1 cellular context compared by ENCODE assay signal in the genomic region with DNA sequence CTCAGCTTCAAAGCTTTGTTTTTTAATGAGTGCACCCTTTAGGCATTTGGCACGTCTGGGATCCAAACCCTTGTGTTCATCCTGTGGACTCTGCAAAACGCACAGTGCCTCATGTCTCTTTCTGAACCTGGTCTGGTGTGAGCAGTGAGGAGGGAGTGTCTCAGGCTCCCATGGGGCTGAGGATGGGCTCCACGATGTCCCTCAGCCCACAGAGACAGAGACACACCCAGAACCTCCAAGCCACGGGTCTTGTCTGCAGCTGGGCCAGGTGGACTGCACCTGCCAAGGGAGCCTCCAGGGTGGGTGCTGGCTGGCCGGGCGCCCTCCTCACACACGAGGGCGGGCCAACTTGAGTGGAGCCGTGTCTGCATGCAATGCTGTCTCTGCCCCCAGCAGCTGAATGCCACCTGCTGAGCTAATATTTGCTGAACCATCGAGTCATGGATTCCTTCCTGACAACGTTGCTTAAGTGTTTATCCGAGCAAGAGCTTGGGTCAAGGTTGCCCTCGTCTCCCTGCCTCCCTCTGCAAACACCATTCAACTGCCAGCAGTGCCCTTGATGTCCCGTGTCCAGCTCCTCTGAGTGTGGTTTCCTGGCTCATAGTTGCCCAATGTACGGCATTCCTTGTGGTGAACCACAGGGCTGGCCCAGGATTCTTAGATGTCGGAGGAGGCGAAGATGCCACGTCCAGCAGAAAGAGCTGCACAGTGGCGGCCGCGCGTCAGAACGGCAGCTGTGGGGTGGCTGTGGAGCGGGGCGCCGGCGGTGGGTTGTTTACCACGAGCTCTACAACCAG.
TF ChIP-seq lines count a peak whose summit lies in the region.

No MANE protein-coding gene starts in this region.

TF ChIP-seq in HepG2, 621 proteins besides CTCF, POLR2A, EP300 and RAD21 (continued from another document and continues in another):
- no peak; the same call in 1 of the 2 replicates for TF ChIP-seq SATB2 (CRISPR knock-in tag; IDR thresholded peaks at IDR 0.05)
- TF ChIP-seq ZSCAN31 (CRISPR knock-in tag; IDR thresholded peaks at IDR 0.05; ENCODE audit: low read depth): peak; percentile 91
- TF ChIP-seq, protein P1, sequence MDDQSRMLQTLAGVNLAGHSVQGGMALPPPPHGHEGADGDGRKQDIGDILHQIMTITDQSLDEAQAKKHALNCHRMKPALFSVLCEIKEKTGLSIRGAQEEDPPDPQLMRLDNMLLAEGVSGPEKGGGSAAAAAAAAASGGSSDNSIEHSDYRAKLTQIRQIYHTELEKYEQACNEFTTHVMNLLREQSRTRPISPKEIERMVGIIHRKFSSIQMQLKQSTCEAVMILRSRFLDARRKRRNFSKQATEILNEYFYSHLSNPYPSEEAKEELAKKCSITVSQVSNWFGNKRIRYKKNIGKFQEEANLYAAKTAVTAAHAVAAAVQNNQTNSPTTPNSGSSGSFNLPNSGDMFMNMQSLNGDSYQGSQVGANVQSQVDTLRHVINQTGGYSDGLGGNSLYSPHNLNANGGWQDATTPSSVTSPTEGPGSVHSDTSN (CRISPR knock-in tag; IDR thresholded peaks at IDR 0.05; ENCODE audit: borderline replicate concordance): no peak
- TF ChIP-seq, protein P2, sequence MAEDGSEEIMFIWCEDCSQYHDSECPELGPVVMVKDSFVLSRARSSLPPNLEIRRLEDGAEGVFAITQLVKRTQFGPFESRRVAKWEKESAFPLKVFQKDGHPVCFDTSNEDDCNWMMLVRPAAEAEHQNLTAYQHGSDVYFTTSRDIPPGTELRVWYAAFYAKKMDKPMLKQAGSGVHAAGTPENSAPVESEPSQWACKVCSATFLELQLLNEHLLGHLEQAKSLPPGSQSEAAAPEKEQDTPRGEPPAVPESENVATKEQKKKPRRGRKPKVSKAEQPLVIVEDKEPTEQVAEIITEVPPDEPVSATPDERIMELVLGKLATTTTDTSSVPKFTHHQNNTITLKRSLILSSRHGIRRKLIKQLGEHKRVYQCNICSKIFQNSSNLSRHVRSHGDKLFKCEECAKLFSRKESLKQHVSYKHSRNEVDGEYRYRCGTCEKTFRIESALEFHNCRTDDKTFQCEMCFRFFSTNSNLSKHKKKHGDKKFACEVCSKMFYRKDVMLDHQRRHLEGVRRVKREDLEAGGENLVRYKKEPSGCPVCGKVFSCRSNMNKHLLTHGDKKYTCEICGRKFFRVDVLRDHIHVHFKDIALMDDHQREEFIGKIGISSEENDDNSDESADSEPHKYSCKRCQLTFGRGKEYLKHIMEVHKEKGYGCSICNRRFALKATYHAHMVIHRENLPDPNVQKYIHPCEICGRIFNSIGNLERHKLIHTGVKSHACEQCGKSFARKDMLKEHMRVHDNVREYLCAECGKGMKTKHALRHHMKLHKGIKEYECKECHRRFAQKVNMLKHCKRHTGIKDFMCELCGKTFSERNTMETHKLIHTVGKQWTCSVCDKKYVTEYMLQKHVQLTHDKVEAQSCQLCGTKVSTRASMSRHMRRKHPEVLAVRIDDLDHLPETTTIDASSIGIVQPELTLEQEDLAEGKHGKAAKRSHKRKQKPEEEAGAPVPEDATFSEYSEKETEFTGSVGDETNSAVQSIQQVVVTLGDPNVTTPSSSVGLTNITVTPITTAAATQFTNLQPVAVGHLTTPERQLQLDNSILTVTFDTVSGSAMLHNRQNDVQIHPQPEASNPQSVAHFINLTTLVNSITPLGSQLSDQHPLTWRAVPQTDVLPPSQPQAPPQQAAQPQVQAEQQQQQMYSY (CRISPR knock-in tag; IDR thresholded peaks at IDR 0.05): no peak
- TF ChIP-seq ZHX2 (IDR thresholded peaks at IDR 0.05; ENCODE audit: low read depth): no peak
- TF ChIP-seq ZHX2 (CRISPR knock-in tag; IDR thresholded peaks at IDR 0.05; ENCODE audit: borderline replicate concordance): no peak
- TF ChIP-seq ZMAT3 (CRISPR knock-in tag; conservative IDR thresholded peaks at IDR 0.05): peak; percentile 87; the same call in 1 of the 2 replicates
- TF ChIP-seq ZFP1 (CRISPR knock-in tag; IDR thresholded peaks at IDR 0.05): peak; percentile 75; the same call in 1 of the 2 replicates
- no peak for TF ChIP-seq HOXA9 (CRISPR knock-in tag; IDR thresholded peaks at IDR 0.05; ENCODE audit: borderline replicate concordance)
- no peak for TF ChIP-seq EZH2 (conservative IDR thresholded peaks at IDR 0.05; ENCODE audit: low read depth, low read length)
- TF ChIP-seq, protein P3, sequence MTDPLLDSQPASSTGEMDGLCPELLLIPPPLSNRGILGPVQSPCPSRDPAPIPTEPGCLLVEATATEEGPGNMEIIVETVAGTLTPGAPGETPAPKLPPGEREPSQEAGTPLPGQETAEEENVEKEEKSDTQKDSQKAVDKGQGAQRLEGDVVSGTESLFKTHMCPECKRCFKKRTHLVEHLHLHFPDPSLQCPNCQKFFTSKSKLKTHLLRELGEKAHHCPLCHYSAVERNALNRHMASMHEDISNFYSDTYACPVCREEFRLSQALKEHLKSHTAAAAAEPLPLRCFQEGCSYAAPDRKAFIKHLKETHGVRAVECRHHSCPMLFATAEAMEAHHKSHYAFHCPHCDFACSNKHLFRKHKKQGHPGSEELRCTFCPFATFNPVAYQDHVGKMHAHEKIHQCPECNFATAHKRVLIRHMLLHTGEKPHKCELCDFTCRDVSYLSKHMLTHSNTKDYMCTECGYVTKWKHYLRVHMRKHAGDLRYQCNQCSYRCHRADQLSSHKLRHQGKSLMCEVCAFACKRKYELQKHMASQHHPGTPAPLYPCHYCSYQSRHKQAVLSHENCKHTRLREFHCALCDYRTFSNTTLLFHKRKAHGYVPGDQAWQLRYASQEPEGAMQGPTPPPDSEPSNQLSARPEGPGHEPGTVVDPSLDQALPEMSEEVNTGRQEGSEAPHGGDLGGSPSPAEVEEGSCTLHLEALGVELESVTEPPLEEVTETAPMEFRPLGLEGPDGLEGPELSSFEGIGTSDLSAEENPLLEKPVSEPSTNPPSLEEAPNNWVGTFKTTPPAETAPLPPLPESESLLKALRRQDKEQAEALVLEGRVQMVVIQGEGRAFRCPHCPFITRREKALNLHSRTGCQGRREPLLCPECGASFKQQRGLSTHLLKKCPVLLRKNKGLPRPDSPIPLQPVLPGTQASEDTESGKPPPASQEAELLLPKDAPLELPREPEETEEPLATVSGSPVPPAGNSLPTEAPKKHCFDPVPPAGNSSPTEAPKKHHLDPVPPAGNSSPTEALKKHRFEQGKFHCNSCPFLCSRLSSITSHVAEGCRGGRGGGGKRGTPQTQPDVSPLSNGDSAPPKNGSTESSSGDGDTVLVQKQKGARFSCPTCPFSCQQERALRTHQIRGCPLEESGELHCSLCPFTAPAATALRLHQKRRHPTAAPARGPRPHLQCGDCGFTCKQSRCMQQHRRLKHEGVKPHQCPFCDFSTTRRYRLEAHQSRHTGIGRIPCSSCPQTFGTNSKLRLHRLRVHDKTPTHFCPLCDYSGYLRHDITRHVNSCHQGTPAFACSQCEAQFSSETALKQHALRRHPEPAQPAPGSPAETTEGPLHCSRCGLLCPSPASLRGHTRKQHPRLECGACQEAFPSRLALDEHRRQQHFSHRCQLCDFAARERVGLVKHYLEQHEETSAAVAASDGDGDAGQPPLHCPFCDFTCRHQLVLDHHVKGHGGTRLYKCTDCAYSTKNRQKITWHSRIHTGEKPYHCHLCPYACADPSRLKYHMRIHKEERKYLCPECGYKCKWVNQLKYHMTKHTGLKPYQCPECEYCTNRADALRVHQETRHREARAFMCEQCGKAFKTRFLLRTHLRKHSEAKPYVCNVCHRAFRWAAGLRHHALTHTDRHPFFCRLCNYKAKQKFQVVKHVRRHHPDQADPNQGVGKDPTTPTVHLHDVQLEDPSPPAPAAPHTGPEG (CRISPR knock-in tag; IDR thresholded peaks at IDR 0.05): no peak; the same call in 1 of the 2 replicates
- peak; percentile 98 for TF ChIP-seq SALL1 (CRISPR knock-in tag; IDR thresholded peaks at IDR 0.05)
- TF ChIP-seq ZNF143 (CRISPR knock-in tag; IDR thresholded peaks at IDR 0.05): peak; percentile 56
- TF ChIP-seq ZNF431 (CRISPR knock-in tag; IDR thresholded peaks at IDR 0.05; ENCODE audit: borderline replicate concordance, low read depth): peak; percentile 76; the same call in 1 of the 2 replicates
- no peak for TF ChIP-seq BRF2 (CRISPR knock-in tag; IDR thresholded peaks at IDR 0.05)
- peak; percentile 94; the same call in 1 of the 2 replicates for TF ChIP-seq CBX5 (CRISPR knock-in tag; IDR thresholded peaks at IDR 0.05; ENCODE audit: borderline replicate concordance)
- no peak for TF ChIP-seq ZBTB1 (CRISPR knock-in tag; IDR thresholded peaks at IDR 0.05; ENCODE audit: borderline replicate concordance)
- TF ChIP-seq ZNF749 (CRISPR knock-in tag; IDR thresholded peaks at IDR 0.05; ENCODE audit: borderline replicate concordance): peak; percentile 33; the same call in 1 of the 2 replicates
- no peak for TF ChIP-seq ZNF432 (CRISPR knock-in tag; IDR thresholded peaks at IDR 0.05; ENCODE audit: borderline replicate concordance)
- TF ChIP-seq ZFP41 (CRISPR knock-in tag; IDR thresholded peaks at IDR 0.05; ENCODE audit: borderline replicate concordance): no peak
- TF ChIP-seq, protein P4, sequence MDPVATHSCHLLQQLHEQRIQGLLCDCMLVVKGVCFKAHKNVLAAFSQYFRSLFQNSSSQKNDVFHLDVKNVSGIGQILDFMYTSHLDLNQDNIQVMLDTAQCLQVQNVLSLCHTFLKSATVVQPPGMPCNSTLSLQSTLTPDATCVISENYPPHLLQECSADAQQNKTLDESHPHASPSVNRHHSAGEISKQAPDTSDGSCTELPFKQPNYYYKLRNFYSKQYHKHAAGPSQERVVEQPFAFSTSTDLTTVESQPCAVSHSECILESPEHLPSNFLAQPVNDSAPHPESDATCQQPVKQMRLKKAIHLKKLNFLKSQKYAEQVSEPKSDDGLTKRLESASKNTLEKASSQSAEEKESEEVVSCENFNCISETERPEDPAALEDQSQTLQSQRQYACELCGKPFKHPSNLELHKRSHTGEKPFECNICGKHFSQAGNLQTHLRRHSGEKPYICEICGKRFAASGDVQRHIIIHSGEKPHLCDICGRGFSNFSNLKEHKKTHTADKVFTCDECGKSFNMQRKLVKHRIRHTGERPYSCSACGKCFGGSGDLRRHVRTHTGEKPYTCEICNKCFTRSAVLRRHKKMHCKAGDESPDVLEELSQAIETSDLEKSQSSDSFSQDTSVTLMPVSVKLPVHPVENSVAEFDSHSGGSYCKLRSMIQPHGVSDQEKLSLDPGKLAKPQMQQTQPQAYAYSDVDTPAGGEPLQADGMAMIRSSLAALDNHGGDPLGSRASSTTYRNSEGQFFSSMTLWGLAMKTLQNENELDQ (CRISPR knock-in tag; IDR thresholded peaks at IDR 0.05; ENCODE audit: borderline replicate concordance): no peak
- TF ChIP-seq, protein P5, sequence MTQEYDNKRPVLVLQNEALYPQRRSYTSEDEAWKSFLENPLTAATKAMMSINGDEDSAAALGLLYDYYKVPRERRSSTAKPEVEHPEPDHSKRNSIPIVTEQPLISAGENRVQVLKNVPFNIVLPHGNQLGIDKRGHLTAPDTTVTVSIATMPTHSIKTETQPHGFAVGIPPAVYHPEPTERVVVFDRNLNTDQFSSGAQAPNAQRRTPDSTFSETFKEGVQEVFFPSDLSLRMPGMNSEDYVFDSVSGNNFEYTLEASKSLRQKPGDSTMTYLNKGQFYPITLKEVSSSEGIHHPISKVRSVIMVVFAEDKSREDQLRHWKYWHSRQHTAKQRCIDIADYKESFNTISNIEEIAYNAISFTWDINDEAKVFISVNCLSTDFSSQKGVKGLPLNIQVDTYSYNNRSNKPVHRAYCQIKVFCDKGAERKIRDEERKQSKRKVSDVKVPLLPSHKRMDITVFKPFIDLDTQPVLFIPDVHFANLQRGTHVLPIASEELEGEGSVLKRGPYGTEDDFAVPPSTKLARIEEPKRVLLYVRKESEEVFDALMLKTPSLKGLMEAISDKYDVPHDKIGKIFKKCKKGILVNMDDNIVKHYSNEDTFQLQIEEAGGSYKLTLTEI (CRISPR knock-in tag; conservative IDR thresholded peaks at IDR 0.05): no peak
- peak; percentile 97 for TF ChIP-seq IKZF5 (CRISPR knock-in tag; IDR thresholded peaks at IDR 0.05)
- TF ChIP-seq KLF12 (CRISPR knock-in tag; IDR thresholded peaks at IDR 0.05; ENCODE audit: borderline replicate concordance): no peak
